ENCODE assay signal across 31 cellular contexts in genomic region chr3:56364665-56365064, GRCh38.
"Had no signal": no experiment of that assay in that cellular context is flagged by ENCODE, and none has a peak within 500 bp of the region (broad histone marks: within the 10 kb centered on the region; RNA-seq: fewer than 3 reads in every experiment).

No MANE protein-coding gene starts in this region.

- H3K4me2 ChIP-seq: neural progenitor cell, smooth muscle cell had no signal

- H3K9me3 Mint-ChIP-seq: natural killer cell; stimulated activated memory B cell treated with anti-CD40 and anti-IgM and Interleukin-4, amounts not matched to agents 10 μg/mL and 1 μg/mL and 100 μg/mL, for 72 hours; stimulated activated naive CD8-positive, alpha-beta T cell treated with anti-CD3 and anti-CD28 coated beads, Interleukin-15, amount 100 ng/mL, for 72 hours had no signal

- H2AFZ ChIP-seq: neural progenitor cell, parathyroid adenoma had no signal

- H3K36me3 ChIP-seq: neural progenitor cell, ovary, right lobe of liver, sigmoid colon, spleen, suprapubic skin, tibial artery, transverse colon, upper lobe of left lung, vagina had no signal

- H3K4me3 Mint-ChIP-seq: natural killer cell; nephron; neural progenitor cell; stimulated activated memory B cell treated with anti-CD40 and anti-IgM and Interleukin-4, amounts not matched to agents 10 μg/mL and 1 μg/mL and 100 μg/mL, for 72 hours; stimulated activated naive CD8-positive, alpha-beta T cell treated with anti-CD3 and anti-CD28 coated beads, Interleukin-15, amount 100 ng/mL, for 72 hours had no signal

- H3K4me3 ChIP-seq: neural progenitor cell, ovary, psoas muscle, right lobe of liver, sigmoid colon, skin epidermis, smooth muscle cell, spleen, suprapubic skin, testis, tibial artery, transverse colon, upper lobe of left lung, vagina had no signal

- H3K27me3 ChIP-seq: neural progenitor cell, ovary, right lobe of liver, sigmoid colon, suprapubic skin, testis, tibial artery, transverse colon, upper lobe of left lung, vagina had no signal

- H3K27ac Mint-ChIP-seq: natural killer cell; nephron; neural progenitor cell; progenitor cell of endocrine pancreas; stimulated activated memory B cell treated with anti-CD40 and anti-IgM and Interleukin-4, amounts not matched to agents 10 μg/mL and 1 μg/mL and 100 μg/mL, for 72 hours; stimulated activated naive CD8-positive, alpha-beta T cell treated with anti-CD3 and anti-CD28 coated beads, Interleukin-15, amount 100 ng/mL, for 72 hours had no signal

- H3K27ac ChIP-seq: neural progenitor cell, ovary, parathyroid adenoma, psoas muscle, sigmoid colon, skin epidermis, spleen, suprapubic skin, testis, tibial artery, transverse colon, upper lobe of left lung, vagina had no signal

- H3K4me1 ChIP-seq: psoas muscle, sigmoid colon, spleen, suprapubic skin, testis, tibial artery, transverse colon, upper lobe of left lung, vagina had no signal

- H3K36me3 Mint-ChIP-seq: natural killer cell; neural progenitor cell; stimulated activated memory B cell treated with anti-CD40 and anti-IgM and Interleukin-4, amounts not matched to agents 10 μg/mL and 1 μg/mL and 100 μg/mL, for 72 hours had no signal

- DNase-seq: natural killer cell; occipital lobe; ovary; posterior cingulate gyrus; psoas muscle; right cardiac atrium; right lobe of liver; sigmoid colon; spleen; stimulated activated CD4-positive, alpha-beta T cell treated with anti-CD3 and anti-CD28 coated beads, Interleukin-12 subunit alpha, Interleukin-12 subunit beta, amount 100 ng/mL, for 4 hours; stimulated activated CD4-positive, alpha-beta T cell treated with anti-CD3 and anti-CD28 coated beads, Interleukin-1b, Interleukin-23, amount 100 ng/mL, for 48 hours; stimulated activated CD4-positive, alpha-beta T cell treated with anti-CD3 and anti-CD28 coated beads, Interleukin-4, amount 100 ng/mL, for 1 hour; stimulated activated CD4-positive, alpha-beta T cell treated with anti-CD3 and anti-CD28 coated beads, Interleukin-4, amount 100 ng/mL, for 4 hours; stimulated activated CD8-positive, alpha-beta memory T cell treated with anti-CD3 and anti-CD28 coated beads, Interleukin-4, amount 100 ng/mL, for 48 hours; stimulated activated naive CD4-positive, alpha-beta T cell; stimulated activated naive CD8-positive, alpha-beta T cell treated with anti-CD3 and anti-CD28 coated beads, Interleukin-15, amount 100 ng/mL, for 72 hours; stimulated activated naive CD8-positive, alpha-beta T cell treated with anti-CD3 and anti-CD28 coated beads, Interleukin-15, Interleukin-2, amounts not matched to agents 100 U/mL and 50 U/mL, for 24 hours; substantia nigra; testis; tibial artery; transverse colon; upper lobe of left lung had no signal

- H3K79me2 ChIP-seq: parathyroid adenoma had no signal

- H3K4me1 Mint-ChIP-seq: natural killer cell; stimulated activated memory B cell treated with anti-CD40 and anti-IgM and Interleukin-4, amounts not matched to agents 10 μg/mL and 1 μg/mL and 100 μg/mL, for 72 hours; stimulated activated naive CD8-positive, alpha-beta T cell treated with anti-CD3 and anti-CD28 coated beads, Interleukin-15, amount 100 ng/mL, for 72 hours had no signal

- H3K9me3 ChIP-seq: ovary, psoas muscle, right lobe of liver, sigmoid colon, spleen, suprapubic skin, testis, tibial artery, transverse colon, upper lobe of left lung, vagina had no signal

- ATAC-seq: natural killer cell; psoas muscle; right cardiac atrium; right lobe of liver; stimulated activated memory B cell treated with anti-CD40 and anti-IgM and Interleukin-4, amounts not matched to agents 10 μg/mL and 1 μg/mL and 100 μg/mL, for 72 hours; stimulated activated naive CD8-positive, alpha-beta T cell treated with anti-CD3 and anti-CD28 coated beads, Interleukin-15, amount 100 ng/mL, for 72 hours; stimulated activated naive CD8-positive, alpha-beta T cell treated with anti-CD3 and anti-CD28 coated beads, Interleukin-15, Interleukin-2, amounts not matched to agents 100 U/mL and 50 U/mL, for 24 hours had no signal

- H3K9ac ChIP-seq: neural progenitor cell, parathyroid adenoma had no signal

- H3K27me3 Mint-ChIP-seq: progenitor cell of endocrine pancreas had no signal
